ENCODE assay signal across 15 cellular contexts in the genomic region with DNA sequence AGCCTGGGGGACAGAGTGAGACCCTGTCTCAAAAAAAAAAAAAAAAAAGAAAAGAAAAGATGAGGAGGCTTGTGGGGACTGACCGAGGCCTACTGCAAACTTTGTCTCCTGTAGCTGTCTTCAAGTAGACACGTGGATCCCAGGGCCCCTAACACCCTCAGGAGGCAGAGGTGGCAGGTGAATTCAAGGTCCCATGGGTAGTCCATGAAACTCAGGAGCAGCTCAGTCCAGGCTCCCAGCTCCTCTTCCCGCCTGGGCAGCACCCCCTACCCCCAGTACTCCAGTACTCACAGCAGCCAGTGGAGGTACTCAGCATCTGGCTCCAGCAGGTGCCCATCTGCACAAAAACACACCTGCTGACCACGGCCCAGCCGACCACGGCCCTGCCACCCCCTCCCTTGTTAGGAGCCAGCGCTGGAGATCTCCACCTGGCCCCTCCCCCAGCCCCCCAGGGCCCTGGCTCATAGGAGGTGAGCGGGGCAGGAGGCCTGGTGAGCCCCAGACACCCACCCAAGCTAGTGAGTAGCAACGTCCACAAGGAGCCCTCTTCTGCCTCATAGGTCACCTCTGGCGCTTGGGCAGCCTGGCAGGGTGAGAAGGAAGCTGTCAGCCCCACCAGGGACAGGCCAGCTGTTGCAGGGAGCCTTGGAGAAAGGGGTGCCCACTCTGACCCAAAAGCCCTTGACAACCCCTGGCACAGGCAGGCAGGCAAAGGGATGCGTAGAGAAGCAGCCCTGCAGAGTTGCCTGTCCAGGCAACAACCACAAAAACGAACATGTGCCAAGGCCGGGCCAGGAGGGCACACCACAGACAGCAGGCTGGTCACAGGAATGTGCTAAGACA. TPM values are rescaled to one million over a fixed set of nuclear protein-coding genes. Genes with fewer than 3 reads are reported as not detected.
DNase-seq lines count a peak whose midpoint lies in the region; ATAC-seq and TF ChIP-seq lines count a peak whose summit lies in the region.
"Had no signal": no experiment of that assay in that cellular context is flagged by ENCODE, and none has a peak within 500 bp of the region (broad histone marks: within the 10 kb centered on the region; RNA-seq: fewer than 3 reads in every experiment).

No MANE protein-coding gene starts in this region.

- H4K5ac ChIP-seq in H9 (ENCODE audit: insufficient read length, low read depth, low read length): no peak overlapping the region

- H3K56ac ChIP-seq in H9 (ENCODE audit: insufficient read length, low read depth, low read length): no peak overlapping the region

- no peak overlapping the region for H3K27ac Mint-ChIP-seq in H9
- peak overlapping the region; percentile 39 for H3K27ac Mint-ChIP-seq in T-helper 17 cell
- H3K27ac Mint-ChIP-seq in neural crest cell (ENCODE audit: unreplicated experiment): no peak overlapping the region
- H3K27ac Mint-ChIP-seq: CD4-positive, CD25-positive, alpha-beta regulatory T cell had no signal

- no peak overlapping the region for H2AFZ ChIP-seq in H9 (ENCODE audit: low read length)

- peaks cover 8 to 12% of the 10 kb centered on the region in 2 experiments for H3K4me1 Mint-ChIP-seq in H9
- H3K4me1 Mint-ChIP-seq in T-helper 17 cell: peaks cover 8% of the 10 kb centered on the region
- H3K4me1 Mint-ChIP-seq in neural crest cell: peaks cover 13% of the 10 kb centered on the region

- H3K9me3 ChIP-seq in H9 (ENCODE audit: control insufficient read depth, low read depth, low read length) (no peaks in the 10 kb centered on the region), T-helper 17 cell (ENCODE audit: control insufficient read depth, low read length, poor library complexity, severe bottlenecking) (no peaks in the 10 kb centered on the region)

- no peak overlapping the region for H2BK120ac ChIP-seq in H9 (ENCODE audit: low read depth, low read length, poor library complexity, severe bottlenecking)

- no peak overlapping the region for H2BK15ac ChIP-seq in H9 (ENCODE audit: low read depth, low read length)

- H3K9me3 Mint-ChIP-seq in H9 (no peaks in the 10 kb centered on the region), neural crest cell (no peaks in the 10 kb centered on the region)
- H3K9me3 Mint-ChIP-seq: CD4-positive, CD25-positive, alpha-beta regulatory T cell had no signal

- no peak overlapping the region for H3K4me3 Mint-ChIP-seq in H9
- H3K4me3 Mint-ChIP-seq in T-helper 17 cell: no peak overlapping the region
- peak overlapping the region; percentile 74 for H3K4me3 Mint-ChIP-seq in neural crest cell

- no peak overlapping the region for H3K14ac ChIP-seq in H9 (ENCODE audit: insufficient read depth, low read length)

- ATAC-seq in T-helper 17 cell: no peak
- ATAC-seq: PC-3 had no signal

- H3K36me3 Mint-ChIP-seq in H9 (ENCODE audit: insufficient read depth in 1 of 3, low read depth in 3 of 3): peaks cover 14 to 44% (median 40%) of the 10 kb centered on the region in 3 experiments; a peak in 6 of 7 replicates
- H3K36me3 Mint-ChIP-seq in T-helper 17 cell (ENCODE audit: low read depth): no peaks in the 10 kb centered on the region
- no peaks in the 10 kb centered on the region for H3K36me3 Mint-ChIP-seq in neural crest cell (ENCODE audit: low read depth)

- H2AK5ac ChIP-seq in H9 (ENCODE audit: insufficient read length, low read length): no peak overlapping the region

- H3K27ac ChIP-seq in H9 (ENCODE audit: insufficient read length, low read depth, low read length): no peak overlapping the region

- H3K4me1 ChIP-seq in H9 (ENCODE audit: insufficient read depth, low read length): no peaks in the 10 kb centered on the region

- H3K23ac ChIP-seq in H9 (ENCODE audit: insufficient read length, low read depth, low read length): no peak overlapping the region

- H3T11ph ChIP-seq in H9 (ENCODE audit: low read length): no peak overlapping the region

- DNase-seq in H9: peak; percentile 25
- no peak for DNase-seq in T-helper 17 cell
- DNase-seq in neural crest cell (ENCODE audit: low read depth, low spot score): no peak
- DNase-seq in NCI-H2081 (lab: John Stamatoyannopoulos, UW): no peak
- DNase-seq in ACHN: no peak
- DNase-seq: Calu3; CD4-positive, CD25-positive, alpha-beta regulatory T cell; DMS79; KG1; NCI-H1048; NCI-H146; NCI-H226; NCI-H69; NK-92 treated with Interleukin-12 subunit alpha and Interleukin-12 subunit beta, amount 100 ng/mL, for 24 hours; PC-3 had no signal

- H4K20me1 ChIP-seq in H9 (ENCODE audit: control insufficient read depth, insufficient read depth, insufficient read length): no peaks in the 10 kb centered on the region

- H3K79me1 ChIP-seq in H9 (ENCODE audit: insufficient read depth, low read depth, low read length, poor library complexity, severe bottlenecking): no peaks in the 10 kb centered on the region

- H3K27me3 ChIP-seq in H9 (ENCODE audit: insufficient read depth, low read length): no peaks in the 10 kb centered on the region

- in situ Hi-C loops in ACHN (cut with HindIII; ENCODE audit: low pct_ligation_motif_present, low pct_unique_long_range_greater_than_20kb, low sequenced_read_pairs): no loop called here

- H3K79me2 ChIP-seq in H9 (ENCODE audit: insufficient read depth, low read length): no peaks in the 10 kb centered on the region

- H2BK12ac ChIP-seq in H9 (ENCODE audit: insufficient read length, low read depth, low read length): no peak overlapping the region

- no peak overlapping the region for H3K9ac ChIP-seq in H9 (ENCODE audit: extremely low read depth, insufficient read length, low read length)

- no peak overlapping the region for H3K4ac ChIP-seq in H9 (ENCODE audit: low read depth, low read length)

- H3K4me2 ChIP-seq in H9 (ENCODE audit: insufficient read depth, insufficient read length, low read length): no peak overlapping the region

- no peak overlapping the region for H4K91ac ChIP-seq in H9 (ENCODE audit: insufficient read length, low read depth, low read length)

- no peaks in the 10 kb centered on the region; the same call in 1 of the 2 replicates for H3K27me3 Mint-ChIP-seq in H9 (ENCODE audit: low read depth)
- no peaks in the 10 kb centered on the region for H3K27me3 Mint-ChIP-seq in T-helper 17 cell
- no peaks in the 10 kb centered on the region for H3K27me3 Mint-ChIP-seq in neural crest cell (ENCODE audit: low read depth)
- H3K27me3 Mint-ChIP-seq: CD4-positive, CD25-positive, alpha-beta regulatory T cell had no signal

- H2BK20ac ChIP-seq in H9 (ENCODE audit: low read depth, low read length, poor library complexity, severe bottlenecking): no peak overlapping the region

- H3K18ac ChIP-seq in H9 (ENCODE audit: insufficient read length, low read depth, low read length): no peak overlapping the region

- peaks cover 10% of the 10 kb centered on the region for H3K23me2 ChIP-seq in H9 (ENCODE audit: insufficient read length, low read depth, low read length, poor library complexity, severe bottlenecking)

- WGBS in H9 (ENCODE audit: extremely low coverage, insufficient read length, low lambda C conversion rate): no CpG with 5 or more reads among the region's 13 CpGs

- no peak for TF ChIP-seq CTCF in H9 (conservative IDR thresholded peaks at IDR 0.05)
- TF ChIP-seq CTCF in neural crest cell (conservative IDR thresholded peaks at IDR 0.05): no peak

- H4K8ac ChIP-seq in H9 (replicated peaks; ENCODE audit: insufficient read length, low read depth, low read length): no peak overlapping the region

- no peak overlapping the region for H2BK5ac ChIP-seq in H9 (ENCODE audit: insufficient read length, low read length)

RNA-seq across cellular contexts. Expression of a gene that starts 3.8 kb away (rescaled TPM):
- 108 and 118 TPM in 2 replicates for total RNA-seq in H9 (2021)
- total RNA-seq in T-helper 17 cell: 100 to 1,000 TPM in 1 of 2 donors, 10 to 100 TPM in 1; 93.8 to 107 TPM
- total RNA-seq in neural crest cell: 111 and 115 TPM in 2 replicates

RNA-seq across cellular contexts. Expression of a gene that starts 4.2 kb away (rescaled TPM):
- 34.1 and 39.6 TPM in 2 replicates for total RNA-seq in H9 (2021)
- 10 to 100 TPM; 19.8 to 23.6 TPM for total RNA-seq in T-helper 17 cell
- total RNA-seq in neural crest cell: 23.3 and 27.4 TPM in 2 replicates

RNA-seq across cellular contexts. Expression of a gene that starts 22.5 kb away (rescaled TPM):
- total RNA-seq in H9 (2021) (5.5 and 6.9 TPM in 2 replicates), T-helper 17 cell (1 to 10 TPM; 4.5 to 9.4 TPM), neural crest cell (0.91 and 1.9 TPM in 2 replicates)

RNA-seq across cellular contexts. Expression of a gene that starts 39.9 kb away (rescaled TPM):
- total RNA-seq in H9 (2021) (8.3 and 9.7 TPM in 2 replicates), T-helper 17 cell (10 to 100 TPM; 20.0 to 22.3 TPM), neural crest cell (21.7 and 25.9 TPM in 2 replicates)

RNA-seq across cellular contexts. Expression of a gene that starts 45.8 kb away (rescaled TPM):
- 59.2 and 63.2 TPM in 2 replicates for total RNA-seq in H9 (2021)
- 100 to 1,000 TPM in 1 of 2 donors, 10 to 100 TPM in 1; 86.0 to 114 TPM for total RNA-seq in T-helper 17 cell
- 49.3 and 53.3 TPM in 2 replicates for total RNA-seq in neural crest cell
